Comparison of ENCODE assay signal across 1 cellular context in the genomic region with DNA sequence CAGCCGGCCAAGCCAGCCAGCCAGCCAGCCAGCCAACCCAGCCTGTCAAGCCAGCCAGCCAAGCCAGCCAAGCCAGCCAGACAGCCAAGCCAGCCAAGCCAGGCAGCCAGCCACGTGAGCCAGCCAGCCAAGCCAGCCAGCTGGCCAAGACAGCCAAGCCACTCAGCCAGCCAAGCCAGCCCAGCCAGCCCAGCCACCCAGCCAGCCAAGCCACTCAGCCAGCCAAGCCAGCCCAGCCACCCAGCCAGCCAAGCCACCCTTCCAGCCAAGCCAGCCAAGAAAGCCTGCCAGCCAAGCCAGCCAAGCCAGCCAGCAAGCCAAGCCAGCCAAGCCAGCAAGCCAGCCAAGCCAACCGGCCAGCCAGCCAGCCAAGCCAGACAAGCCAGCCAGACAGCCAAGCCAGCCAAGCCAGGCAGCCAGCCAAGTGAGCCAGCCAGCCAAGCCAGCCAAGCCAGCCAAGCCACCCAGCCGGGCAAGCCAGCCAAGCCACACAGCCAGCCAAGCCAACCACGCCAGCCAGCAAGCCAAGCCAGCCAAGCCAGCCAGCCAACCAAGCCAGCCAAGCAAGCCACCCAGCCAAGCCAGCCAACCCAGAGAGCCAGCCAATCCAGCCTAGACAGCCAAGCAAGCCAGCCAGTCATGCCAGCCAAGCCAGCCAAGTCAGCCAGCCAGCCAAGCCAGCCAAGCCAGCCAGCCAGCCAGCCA.
A peak's percentile ranks its signal among the peaks of the same experiment; 100 is the strongest.
TF ChIP-seq lines count a peak whose summit lies in the region.

No MANE protein-coding gene starts in this region.

TF ChIP-seq in WTC11, 78 proteins besides CTCF, POLR2A, EP300 and RAD21 (continued from another document):
- 0 out of 2 replicates have a peak, but pooled peaks have one; percentile 41 for TF ChIP-seq ATF1 (CRISPR knock-in tag; IDR thresholded peaks at IDR 0.05)
- no peak for TF ChIP-seq HMGA2 (CRISPR knock-in tag; IDR thresholded peaks at IDR 0.05)
- peak; percentile 84; the same call in 1 of the 2 replicates for TF ChIP-seq NR1H2 (CRISPR knock-in tag; IDR thresholded peaks at IDR 0.05)
- TF ChIP-seq, protein P1, sequence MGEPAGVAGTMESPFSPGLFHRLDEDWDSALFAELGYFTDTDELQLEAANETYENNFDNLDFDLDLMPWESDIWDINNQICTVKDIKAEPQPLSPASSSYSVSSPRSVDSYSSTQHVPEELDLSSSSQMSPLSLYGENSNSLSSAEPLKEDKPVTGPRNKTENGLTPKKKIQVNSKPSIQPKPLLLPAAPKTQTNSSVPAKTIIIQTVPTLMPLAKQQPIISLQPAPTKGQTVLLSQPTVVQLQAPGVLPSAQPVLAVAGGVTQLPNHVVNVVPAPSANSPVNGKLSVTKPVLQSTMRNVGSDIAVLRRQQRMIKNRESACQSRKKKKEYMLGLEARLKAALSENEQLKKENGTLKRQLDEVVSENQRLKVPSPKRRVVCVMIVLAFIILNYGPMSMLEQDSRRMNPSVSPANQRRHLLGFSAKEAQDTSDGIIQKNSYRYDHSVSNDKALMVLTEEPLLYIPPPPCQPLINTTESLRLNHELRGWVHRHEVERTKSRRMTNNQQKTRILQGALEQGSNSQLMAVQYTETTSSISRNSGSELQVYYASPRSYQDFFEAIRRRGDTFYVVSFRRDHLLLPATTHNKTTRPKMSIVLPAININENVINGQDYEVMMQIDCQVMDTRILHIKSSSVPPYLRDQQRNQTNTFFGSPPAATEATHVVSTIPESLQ (CRISPR knock-in tag; IDR thresholded peaks at IDR 0.05): peak; percentile 82
- TF ChIP-seq CREM (CRISPR knock-in tag; IDR thresholded peaks at IDR 0.05): no peak
- TF ChIP-seq FOXK1 (CRISPR knock-in tag; IDR thresholded peaks at IDR 0.05): peak; percentile 29; the same call in 1 of the 2 replicates
- TF ChIP-seq, protein P2, sequence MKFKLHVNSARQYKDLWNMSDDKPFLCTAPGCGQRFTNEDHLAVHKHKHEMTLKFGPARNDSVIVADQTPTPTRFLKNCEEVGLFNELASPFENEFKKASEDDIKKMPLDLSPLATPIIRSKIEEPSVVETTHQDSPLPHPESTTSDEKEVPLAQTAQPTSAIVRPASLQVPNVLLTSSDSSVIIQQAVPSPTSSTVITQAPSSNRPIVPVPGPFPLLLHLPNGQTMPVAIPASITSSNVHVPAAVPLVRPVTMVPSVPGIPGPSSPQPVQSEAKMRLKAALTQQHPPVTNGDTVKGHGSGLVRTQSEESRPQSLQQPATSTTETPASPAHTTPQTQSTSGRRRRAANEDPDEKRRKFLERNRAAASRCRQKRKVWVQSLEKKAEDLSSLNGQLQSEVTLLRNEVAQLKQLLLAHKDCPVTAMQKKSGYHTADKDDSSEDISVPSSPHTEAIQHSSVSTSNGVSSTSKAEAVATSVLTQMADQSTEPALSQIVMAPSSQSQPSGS (CRISPR knock-in tag; IDR thresholded peaks at IDR 0.05; ENCODE audit: borderline replicate concordance, low read depth): no peak
- TF ChIP-seq ZNF232 (CRISPR knock-in tag; IDR thresholded peaks at IDR 0.05): no peak
- TF ChIP-seq, protein P3, sequence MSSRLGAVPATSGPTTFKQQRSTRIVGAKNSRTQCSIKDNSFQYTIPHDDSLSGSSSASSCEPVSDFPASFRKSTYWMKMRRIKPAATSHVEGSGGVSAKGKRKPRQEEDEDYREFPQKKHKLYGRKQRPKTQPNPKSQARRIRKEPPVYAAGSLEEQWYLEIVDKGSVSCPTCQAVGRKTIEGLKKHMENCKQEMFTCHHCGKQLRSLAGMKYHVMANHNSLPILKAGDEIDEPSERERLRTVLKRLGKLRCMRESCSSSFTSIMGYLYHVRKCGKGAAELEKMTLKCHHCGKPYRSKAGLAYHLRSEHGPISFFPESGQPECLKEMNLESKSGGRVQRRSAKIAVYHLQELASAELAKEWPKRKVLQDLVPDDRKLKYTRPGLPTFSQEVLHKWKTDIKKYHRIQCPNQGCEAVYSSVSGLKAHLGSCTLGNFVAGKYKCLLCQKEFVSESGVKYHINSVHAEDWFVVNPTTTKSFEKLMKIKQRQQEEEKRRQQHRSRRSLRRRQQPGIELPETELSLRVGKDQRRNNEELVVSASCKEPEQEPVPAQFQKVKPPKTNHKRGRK (CRISPR knock-in tag; IDR thresholded peaks at IDR 0.05; ENCODE audit: borderline replicate concordance): no peak
TF ChIP-seq in WTC11: peak in this region for 8.
